6 cellular contexts compared by ENCODE assay signal in the genomic region with DNA sequence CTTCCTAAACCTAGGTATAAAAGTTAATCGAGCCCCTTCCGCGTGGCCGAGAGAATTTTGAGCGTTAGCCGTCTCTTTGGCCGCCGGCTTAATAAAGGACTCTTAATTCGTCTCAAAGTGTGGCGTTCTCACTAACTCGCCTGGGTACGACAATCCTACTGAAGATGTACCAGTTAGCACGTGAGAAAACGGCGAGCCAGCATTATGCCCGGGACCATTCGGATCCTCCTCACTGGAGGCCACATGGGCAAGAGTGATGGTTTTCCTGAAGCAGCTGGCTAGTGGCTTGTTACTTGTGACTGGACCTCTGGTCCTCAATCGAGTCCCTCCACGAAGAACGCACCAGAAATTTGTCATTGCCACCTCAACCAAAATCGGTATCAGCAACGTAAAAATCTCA. TPM values are rescaled to one million over a fixed set of nuclear protein-coding genes. Genes with fewer than 3 reads are reported as not detected.
"Had no signal": no experiment of that assay in that cellular context is flagged by ENCODE, and none has a peak within 500 bp of the region (broad histone marks: within the 10 kb centered on the region; RNA-seq: fewer than 3 reads in every experiment).

No MANE protein-coding gene starts in this region.

RNA-seq across cellular contexts. Expression of gene CRLF2, which starts 39.0 kb away (rescaled TPM):
- total RNA-seq: activated B cell treated with CpG ODN at 0.5 μM for 24 hours; activated CD8-positive, alpha-beta memory T cell treated with anti-CD3 and anti-CD28 coated beads for 36 hours; cardiac muscle cell; fibroblast of lung; fibroblast of villous mesenchyme; glomerular endothelial cell had no signal
- polyA plus RNA-seq: cardiac muscle cell, fibroblast of lung had no signal
